Comparison of ENCODE assay signal across 1 cellular context in the genomic region with DNA sequence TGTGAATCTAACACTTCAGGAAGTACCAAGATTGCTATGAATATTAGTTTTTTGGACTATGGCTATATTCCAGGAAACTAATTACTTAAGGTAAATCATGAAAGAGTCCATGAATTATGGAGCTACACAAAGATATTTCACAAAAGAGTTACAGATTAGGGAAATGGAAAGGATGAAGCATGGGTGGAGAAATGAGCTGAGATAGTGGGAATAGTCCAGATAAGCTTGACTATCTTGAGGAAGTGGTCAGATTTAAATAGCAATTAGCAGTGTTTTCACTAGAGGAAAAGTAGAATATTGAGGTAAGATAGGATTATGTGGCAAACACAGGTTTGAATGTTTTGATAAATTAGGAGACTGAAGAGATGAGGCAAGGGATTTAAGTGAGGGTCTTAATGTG.
TF ChIP-seq lines count a peak whose summit lies in the region.

No MANE protein-coding gene starts in this region.

TF ChIP-seq in endothelial cell of umbilical vein, 7 proteins besides CTCF, POLR2A, EP300 and RAD21:
- TF ChIP-seq MYC (IDR thresholded peaks at IDR 0.05; ENCODE audit: low read depth, low read length) (no peak), EZH2 (IDR thresholded peaks at IDR 0.05; ENCODE audit: borderline replicate concordance, low read depth, low read length, severe bottlenecking) (no peak), JUN (IDR thresholded peaks at IDR 0.05; ENCODE audit: borderline replicate concordance, insufficient read depth, insufficient read length, low read depth) (no peak), GATA2 (IDR thresholded peaks at IDR 0.05; ENCODE audit: insufficient read depth, insufficient read length, low read depth, low read length) (no peak)
TF ChIP-seq in endothelial cell of umbilical vein: peak in this region for 0.
